In genomic region chr7:4787947-4788626, GRCh38 we compare ENCODE assay signal across 14 cellular contexts. TPM values are rescaled to one million over a fixed set of nuclear protein-coding genes. Genes with fewer than 3 reads are reported as not detected.
DNase-seq lines count a peak whose midpoint lies in the region; ATAC-seq and TF ChIP-seq lines count a peak whose summit lies in the region.
"Had no signal": no experiment of that assay in that cellular context is flagged by ENCODE, and none has a peak within 500 bp of the region (broad histone marks: within the 10 kb centered on the region; RNA-seq: fewer than 3 reads in every experiment).

No MANE protein-coding gene starts in this region.

- TF ChIP-seq EP300 in sigmoid colon (IDR thresholded peaks at IDR 0.05): no peak

- H3K9me3 ChIP-seq in left ventricle myocardium inferior (replicated peaks) (no peaks in the 10 kb centered on the region), sigmoid colon (no peaks in the 10 kb centered on the region)
- H3K9me3 ChIP-seq: BLaER1 had no signal

- H3K27me3 Mint-ChIP-seq in central memory CD8-positive, alpha-beta T cell: no peaks in the 10 kb centered on the region

- TF ChIP-seq CTCF in left ventricle myocardium inferior (IDR thresholded peaks at IDR 0.05; ENCODE audit: borderline replicate concordance) (no peak), sigmoid colon (IDR thresholded peaks at IDR 0.05) (no peak)

- TF ChIP-seq POLR2A in sigmoid colon (IDR thresholded peaks at IDR 0.05): no peak

- peaks cover 25% of the 10 kb centered on the region for H3K36me3 Mint-ChIP-seq in central memory CD8-positive, alpha-beta T cell (ENCODE audit: insufficient read depth)

- no peaks in the 10 kb centered on the region for H3K9me3 Mint-ChIP-seq in central memory CD8-positive, alpha-beta T cell
- H3K9me3 Mint-ChIP-seq: H9 had no signal

- DNase-seq in Right ventricle myocardium inferior (ENCODE audit: missing footprints) (peak; percentile 63), left ventricle myocardium inferior (no peak), sigmoid colon (peak; percentile 61)
- DNase-seq in central memory CD8-positive, alpha-beta T cell (ENCODE audit: low spot score in 2 of 2): no peak
- DNase-seq: 8988T, AML-193, Calu3, DMS 273 treated with DMSO at 0.1 percent for 48 hours, GOT3 had no signal

- no peak overlapping the region for H3K4me3 Mint-ChIP-seq in central memory CD8-positive, alpha-beta T cell
- H3K4me3 Mint-ChIP-seq: H9 had no signal

- intact Hi-C loops in Right ventricle myocardium inferior (cut with DNase I): no loop called here
- intact Hi-C loops in left ventricle myocardium inferior (cut with micrococcal nuclease): no loop called here
- intact Hi-C loops in sigmoid colon (cut with DNase I): no loop called here

- WGBS in sigmoid colon, 2 donors: 77 to 89% methylated on average over 23 of the region's 23 CpGs

- H3K4me3 ChIP-seq in left ventricle myocardium inferior (no peak overlapping the region), sigmoid colon (no peak overlapping the region)
- H3K4me3 ChIP-seq: BLaER1 had no signal

- H3K27me3 ChIP-seq in left ventricle myocardium inferior (ENCODE audit: low read depth): no peaks in the 10 kb centered on the region
- no peaks in the 10 kb centered on the region for H3K27me3 ChIP-seq in sigmoid colon
- H3K27me3 ChIP-seq: BLaER1 had no signal

- H3K4me1 ChIP-seq in left ventricle myocardium inferior: peaks cover 20% of the 10 kb centered on the region
- peaks cover 0 to 16% (median 11%) of the 10 kb centered on the region in 4 donors for H3K4me1 ChIP-seq in sigmoid colon

- H3K36me3 ChIP-seq in left ventricle myocardium inferior (peaks cover 80% of the 10 kb centered on the region), sigmoid colon (peaks cover 28 to 86% (median 58%) of the 10 kb centered on the region in 4 donors)

- H3K27ac Mint-ChIP-seq in central memory CD8-positive, alpha-beta T cell (ENCODE audit: low read depth): peak overlapping the region; percentile 46
- H3K27ac Mint-ChIP-seq: H9 had no signal

- ATAC-seq in Right ventricle myocardium inferior (no peak), HG03039 (IDR thresholded peaks at IDR 0.05; ENCODE audit: unreplicated experiment) (no peak), GM19455 (IDR thresholded peaks at IDR 0.05; ENCODE audit: unreplicated experiment) (no peak), GM21529 (IDR thresholded peaks at IDR 0.05; ENCODE audit: unreplicated experiment) (no peak)
- ATAC-seq in central memory CD8-positive, alpha-beta T cell (replicated peaks; ENCODE audit: extremely low read depth, poor library complexity, severe bottlenecking): no peak

- no peak overlapping the region for H3K27ac ChIP-seq in left ventricle myocardium inferior (replicated peaks)
- no peak overlapping the region for H3K27ac ChIP-seq in sigmoid colon
- H3K27ac ChIP-seq: BLaER1 had no signal

- H3K4me1 Mint-ChIP-seq in central memory CD8-positive, alpha-beta T cell: no peaks in the 10 kb centered on the region
- H3K4me1 Mint-ChIP-seq: H9 had no signal

RNA-seq across cellular contexts. Expression of gene AP5Z1, which starts 12.7 kb away (rescaled TPM):
- total RNA-seq in Right ventricle myocardium inferior: 14.4 TPM
- total RNA-seq in left ventricle myocardium inferior: 13.4 TPM
- 10 to 100 TPM; 17.1 to 24.6 (median 19.8) TPM for total RNA-seq in sigmoid colon
- polyA plus RNA-seq in sigmoid colon: 10 to 100 TPM; 16.8 to 66.0 (median 20.3) TPM

Comparison
In these comparisons a context has a peak if more than half of its experiments do, and no peak if none do; other contexts are left out.
1. DNase-seq: peak in Right ventricle myocardium inferior (single experiment) and sigmoid colon (single experiment); none in left ventricle myocardium inferior (single experiment) and central memory CD8-positive, alpha-beta T cell (0 of 2).